1 cellular context compared by ENCODE assay signal in genomic region chr16:85389679-85390470, GRCh38.
TF ChIP-seq lines count a peak whose summit lies in the region.

No MANE protein-coding gene starts in this region.

TF ChIP-seq in K562, 482 proteins besides CTCF, POLR2A, EP300 and RAD21 (continued from another document):
- TF ChIP-seq ATF6 (CRISPR knock-in tag; IDR thresholded peaks at IDR 0.05) (no peak), CXXC5 (CRISPR knock-in tag; IDR thresholded peaks at IDR 0.05) (no peak), ARID3A (IDR thresholded peaks at IDR 0.05; ENCODE audit: borderline replicate concordance, low read depth, low read length) (no peak), YBX1 (IDR thresholded peaks at IDR 0.05) (no peak), MBD2 (IDR thresholded peaks at IDR 0.05; ENCODE audit: borderline replicate concordance, low read depth) (no peak), ATF3 (IDR thresholded peaks at IDR 0.05) (no peak), ATF3 (CRISPR knock-in tag; conservative IDR thresholded peaks at IDR 0.05) (no peak), NCOA4 (IDR thresholded peaks at IDR 0.05; ENCODE audit: partially characterized antibody) (no peak), CBX5 (IDR thresholded peaks at IDR 0.05; ENCODE audit: borderline replicate concordance, low read depth) (no peak), HINFP (tag; conservative IDR thresholded peaks at IDR 0.05; ENCODE audit: low read depth) (no peak), BRD4 (IDR thresholded peaks at IDR 0.05) (0 out of 2 replicates have a peak, but pooled peaks have one; percentile 31), ZNF253 (CRISPR knock-in tag; conservative IDR thresholded peaks at IDR 0.05) (no peak), SMARCA5 (IDR thresholded peaks at IDR 0.05) (peak; percentile 92), ZKSCAN1 (IDR thresholded peaks at IDR 0.05; ENCODE audit: low read depth, low read length) (peak; percentile 94), FOXJ2 (tag; IDR thresholded peaks at IDR 0.05) (no peak), E4F1 (CRISPR knock-in tag; IDR thresholded peaks at IDR 0.05; ENCODE audit: borderline replicate concordance) (no peak), ZBTB12 (CRISPR knock-in tag; IDR thresholded peaks at IDR 0.05) (no peak), ZNF668 (CRISPR knock-in tag; IDR thresholded peaks at IDR 0.05) (no peak), KDM1A (IDR thresholded peaks at IDR 0.05) (peak; percentile 71 to 89), ZNF212 (CRISPR knock-in tag; IDR thresholded peaks at IDR 0.05) (no peak), HMGN3 (IDR thresholded peaks at IDR 0.05; ENCODE audit: borderline replicate concordance, extremely low read depth, insufficient read length, low read depth, low read length) (no peak), ZNF639 (CRISPR knock-in tag; conservative IDR thresholded peaks at IDR 0.05 in 1 of 2, IDR thresholded peaks at IDR 0.05 in 1 of 2) (no peak), PHTF2 (CRISPR knock-in tag; IDR thresholded peaks at IDR 0.05) (no peak), RBM25 (IDR thresholded peaks at IDR 0.05; ENCODE audit: low read depth, low read length, severe bottlenecking) (peak; percentile 94), KLF1 (tag; IDR thresholded peaks at IDR 0.05) (no peak), BACH1 (tag; IDR thresholded peaks at IDR 0.05) (0 out of 2 replicates have a peak, but pooled peaks have one; percentile 23), ZNF644 (tag; IDR thresholded peaks at IDR 0.05; ENCODE audit: low read depth) (no peak), THRA (IDR thresholded peaks at IDR 0.05) (no peak), AFF1 (IDR thresholded peaks at IDR 0.05; ENCODE audit: low read depth in 1 of 2, partially characterized antibody in 2 of 2) (no peak), ATF7 (IDR thresholded peaks at IDR 0.05) (no peak), SMAD2 (IDR thresholded peaks at IDR 0.05; ENCODE audit: low read depth, low read length) (no peak)
